Comparison of ENCODE assay signal across 8 cellular contexts in the genomic region with DNA sequence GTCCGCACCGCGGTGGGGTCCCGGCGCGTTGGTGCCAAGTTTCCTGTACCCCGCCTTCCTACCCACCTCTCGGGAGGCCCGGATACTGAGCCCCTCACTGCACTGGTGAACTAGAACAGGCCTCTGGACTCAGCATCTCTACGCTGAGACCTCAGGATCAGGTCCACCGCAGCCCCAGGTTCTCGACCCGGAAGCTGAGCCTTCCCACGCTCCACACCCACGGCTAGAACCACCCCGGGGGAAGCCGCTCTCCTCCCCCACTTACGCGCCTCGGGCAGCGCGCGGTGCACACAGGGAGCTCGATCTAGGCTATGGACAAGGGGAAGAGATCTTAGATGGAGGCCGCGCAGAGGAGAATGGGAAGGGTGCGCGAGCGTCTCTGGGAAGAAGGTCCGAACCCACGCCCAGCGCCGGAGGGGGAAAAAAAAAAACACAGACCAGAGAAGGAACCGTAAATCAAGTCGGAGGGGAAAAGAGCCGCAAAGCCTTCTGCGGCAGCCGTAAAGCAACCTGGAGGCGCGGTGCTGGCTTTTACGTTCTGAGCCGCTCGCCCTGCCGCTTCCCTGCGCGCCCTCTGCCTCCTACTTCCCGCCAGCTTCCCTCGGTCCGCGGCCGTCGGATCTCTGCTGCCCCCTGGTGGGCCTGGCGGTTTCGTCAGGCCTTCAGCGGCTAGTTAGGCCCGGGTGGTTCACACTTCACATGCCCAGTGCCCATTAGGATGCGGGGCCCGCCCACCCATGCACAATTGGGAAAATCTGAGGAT. TPM values are rescaled to one million over a fixed set of nuclear protein-coding genes. Genes with fewer than 3 reads are reported as not detected.
DNase-seq lines count a peak whose midpoint lies in the region; ATAC-seq and TF ChIP-seq lines count a peak whose summit lies in the region.

A gene (minus strand): TSS at position 358 of the 763 bp plus-strand sequence. CDS start 16,636 bp downstream, outside the sequence.

- H3K27me3 Mint-ChIP-seq in endothelial cell (ENCODE audit: unreplicated experiment): peaks cover 5% of the 10 kb centered on the region

- DNase-seq in D341Med (ENCODE audit: low spot score) (peak; percentile 94), endothelial cell (ENCODE audit: low spot score) (peak; percentile 100), midbrain (lab: John Stamatoyannopoulos, UW) (peak; percentile 99)
- DNase-seq in activated CD8-positive, alpha-beta memory T cell treated with anti-CD3 and anti-CD28 coated beads, Interleukin-2, amount 50 U/mL, for 48 hours: peak; percentile 100
- DNase-seq in stimulated activated CD8-positive, alpha-beta memory T cell treated with anti-CD3 and anti-CD28 coated beads, Interleukin-2, amount 100 ng/mL, for 48 hours (ENCODE audit: low read depth in 2 of 2): peak; percentile 93 to 97

- peak within 1 kb of the TSS; percentile 94 for H3K9ac ChIP-seq in HUES64 (ENCODE audit: low read depth, low read length)
- H3K9ac ChIP-seq in OCI-LY1 (ENCODE audit: low read length): peak within 1 kb of the TSS; percentile 94

- H3K4me1 ChIP-seq in HUES64 (ENCODE audit: insufficient read depth, low read length) (no peaks in the 10 kb centered on the region), OCI-LY1 (ENCODE audit: insufficient read depth, low read length, severe bottlenecking) (peaks cover 34% of the 10 kb centered on the region)

- H2AFZ ChIP-seq in OCI-LY1 (ENCODE audit: low read length): 0 out of 2 replicates have a peak within 1 kb of the TSS, but pooled peaks have one; percentile 17

- H3K9me3 ChIP-seq in HUES64 (ENCODE audit: insufficient read depth, low read depth, low read length) (no peaks in the 10 kb centered on the region), OCI-LY1 (ENCODE audit: low read length) (0 out of 2 replicates have a peak, but pooled peaks cover 4% of the 10 kb centered on the region)

- no peaks in the 10 kb centered on the region for H3K9me3 Mint-ChIP-seq in endothelial cell (ENCODE audit: unreplicated experiment)

- H3K79me2 ChIP-seq in OCI-LY1 (ENCODE audit: insufficient read depth, low read length): peaks cover 32% of the 10 kb centered on the region

- H3K4me1 Mint-ChIP-seq in endothelial cell (ENCODE audit: unreplicated experiment): peaks cover 6% of the 10 kb centered on the region

- peak within 1 kb of the TSS; percentile 98 for H3K4me3 Mint-ChIP-seq in endothelial cell (ENCODE audit: unreplicated experiment)

- no peaks in the 10 kb centered on the region for H4K20me1 ChIP-seq in OCI-LY1 (ENCODE audit: insufficient read depth, low read length)

- H3K36me3 ChIP-seq in HUES64 (ENCODE audit: insufficient read depth, low read length) (no peaks in the 10 kb centered on the region), OCI-LY1 (ENCODE audit: insufficient read depth, low read length) (no peaks in the 10 kb centered on the region)

- no peaks in the 10 kb centered on the region for H3K9me2 ChIP-seq in OCI-LY1 (ENCODE audit: low read depth, low read length)

- H3K36me3 Mint-ChIP-seq in endothelial cell (ENCODE audit: low read depth, unreplicated experiment): no peaks in the 10 kb centered on the region

- peak; percentile 80 for ATAC-seq in GM21423 (IDR thresholded peaks at IDR 0.05; ENCODE audit: unreplicated experiment)

- TF ChIP-seq CTCF in OCI-LY1 (IDR thresholded peaks at IDR 0.05; ENCODE audit: low read length) (peak; percentile 99), endothelial cell (IDR thresholded peaks at IDR 0.05; ENCODE audit: unreplicated experiment) (peak; percentile 98)

- under 1% methylated on average over 58 of the region's 58 CpGs for WGBS in HUES64

- H3K27ac ChIP-seq in HUES64 (ENCODE audit: low read depth, low read length): peak within 1 kb of the TSS; percentile 98
- peak within 1 kb of the TSS; percentile 89 for H3K27ac ChIP-seq in OCI-LY1 (ENCODE audit: low read depth, low read length, poor library complexity, severe bottlenecking)

- H3F3A ChIP-seq in OCI-LY1 (ENCODE audit: insufficient read depth, low read length): peaks cover 14% of the 10 kb centered on the region; the same call in 1 of the 2 replicates

- H3K4me3 ChIP-seq in HUES64 (ENCODE audit: low read length): peak within 1 kb of the TSS; percentile 84
- H3K4me3 ChIP-seq in OCI-LY1 (ENCODE audit: low read depth, low read length, poor library complexity, severe bottlenecking): peak within 1 kb of the TSS; percentile 88

- peak within 1 kb of the TSS; percentile 86 for H3K27ac Mint-ChIP-seq in endothelial cell (ENCODE audit: unreplicated experiment)

- peak within 1 kb of the TSS; percentile 74 for H3K4me2 ChIP-seq in OCI-LY1 (ENCODE audit: low read length)

- H3K27me3 ChIP-seq in HUES64 (ENCODE audit: insufficient read depth, low read length) (no peaks in the 10 kb centered on the region), OCI-LY1 (ENCODE audit: insufficient read depth, low read length) (no peaks in the 10 kb centered on the region)

RNA-seq across cellular contexts. Expression of the gene that starts here (rescaled TPM):
- 9.0 TPM for polyA plus RNA-seq in HUES64 (2013, experiment 1 of 2)
- polyA plus RNA-seq in HUES64 (2013, experiment 2 of 2): 12.2 TPM
- total RNA-seq in endothelial cell (ENCODE audit: unreplicated experiment): 20.3 TPM

Comparison
In these comparisons a context has a peak if more than half of its experiments do, and no peak if none do; other contexts are left out.
1. Peak in every context shown above with its lines: DNase-seq, ATAC-seq, H3K4me3 ChIP-seq and H3K27ac ChIP-seq.